Comparison of ENCODE assay signal across 2 cellular contexts in the genomic region with DNA sequence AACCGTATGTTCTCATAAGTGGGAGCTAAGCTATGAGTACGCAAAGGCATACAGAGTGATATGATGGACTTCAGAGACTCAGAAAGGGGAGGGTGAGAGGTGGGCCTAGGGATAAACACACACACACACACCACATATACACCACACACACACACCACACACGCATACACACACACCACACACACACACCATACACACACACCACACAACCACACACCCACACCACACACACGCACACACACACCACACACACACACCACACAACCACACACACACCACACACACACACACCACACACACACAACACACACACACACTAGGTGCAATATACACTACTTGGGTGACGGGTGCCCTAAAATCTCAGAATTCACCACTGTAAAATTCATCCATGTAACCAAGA.
TF ChIP-seq lines count a peak whose summit lies in the region.

No MANE protein-coding gene starts in this region.

TF ChIP-seq in IMR-90, 13 proteins besides CTCF, POLR2A, EP300 and RAD21:
- TF ChIP-seq NFE2L2 (IDR thresholded peaks at IDR 0.05; ENCODE audit: low read depth, low read length) (no peak), SMC3 (IDR thresholded peaks at IDR 0.05; ENCODE audit: low read depth, low read length) (no peak), CHD1 (IDR thresholded peaks at IDR 0.05; ENCODE audit: low read depth, low read length) (no peak), MAFK (IDR thresholded peaks at IDR 0.05; ENCODE audit: low read depth, low read length) (no peak), CEBPB (IDR thresholded peaks at IDR 0.05; ENCODE audit: low read depth, low read length) (no peak), RCOR1 (IDR thresholded peaks at IDR 0.05; ENCODE audit: insufficient replicate concordance, low read length) (no peak), MXI1 (IDR thresholded peaks at IDR 0.05; ENCODE audit: borderline replicate concordance, low read depth, low read length) (no peak), BHLHE40 (IDR thresholded peaks at IDR 0.05; ENCODE audit: low read depth, low read length) (no peak), FOS (IDR thresholded peaks at IDR 0.05; ENCODE audit: low read depth, low read length) (no peak), RFX5 (IDR thresholded peaks at IDR 0.05; ENCODE audit: low read depth, low read length) (no peak), MAZ (IDR thresholded peaks at IDR 0.05; ENCODE audit: borderline replicate concordance, low read depth, low read length) (no peak)
- TF ChIP-seq, protein P1, sequence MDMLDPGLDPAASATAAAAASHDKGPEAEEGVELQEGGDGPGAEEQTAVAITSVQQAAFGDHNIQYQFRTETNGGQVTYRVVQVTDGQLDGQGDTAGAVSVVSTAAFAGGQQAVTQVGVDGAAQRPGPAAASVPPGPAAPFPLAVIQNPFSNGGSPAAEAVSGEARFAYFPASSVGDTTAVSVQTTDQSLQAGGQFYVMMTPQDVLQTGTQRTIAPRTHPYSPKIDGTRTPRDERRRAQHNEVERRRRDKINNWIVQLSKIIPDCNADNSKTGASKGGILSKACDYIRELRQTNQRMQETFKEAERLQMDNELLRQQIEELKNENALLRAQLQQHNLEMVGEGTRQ (IDR thresholded peaks at IDR 0.05; ENCODE audit: low read depth, low read length), result no peak
- TF ChIP-seq, protein P2, sequence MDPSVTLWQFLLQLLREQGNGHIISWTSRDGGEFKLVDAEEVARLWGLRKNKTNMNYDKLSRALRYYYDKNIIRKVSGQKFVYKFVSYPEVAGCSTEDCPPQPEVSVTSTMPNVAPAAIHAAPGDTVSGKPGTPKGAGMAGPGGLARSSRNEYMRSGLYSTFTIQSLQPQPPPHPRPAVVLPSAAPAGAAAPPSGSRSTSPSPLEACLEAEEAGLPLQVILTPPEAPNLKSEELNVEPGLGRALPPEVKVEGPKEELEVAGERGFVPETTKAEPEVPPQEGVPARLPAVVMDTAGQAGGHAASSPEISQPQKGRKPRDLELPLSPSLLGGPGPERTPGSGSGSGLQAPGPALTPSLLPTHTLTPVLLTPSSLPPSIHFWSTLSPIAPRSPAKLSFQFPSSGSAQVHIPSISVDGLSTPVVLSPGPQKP (IDR thresholded peaks at IDR 0.05; ENCODE audit: borderline replicate concordance, low read depth, low read length), result no peak
TF ChIP-seq in IMR-90: peak in this region for 0.

TF ChIP-seq in H1, 55 proteins besides CTCF, POLR2A, EP300 and RAD21:
- TF ChIP-seq FOSL1 (IDR thresholded peaks at IDR 0.05; ENCODE audit: insufficient read depth, low read depth, low read length) (no peak), BCL11A (IDR thresholded peaks at IDR 0.05; ENCODE audit: low read depth in 2 of 2, low read length in 2 of 2) (no peak), SUZ12 (IDR thresholded peaks at IDR 0.05; ENCODE audit: low read length) (no peak), SP4 (IDR thresholded peaks at IDR 0.05; ENCODE audit: low read length) (no peak), POLR2AphosphoS5 (IDR thresholded peaks at IDR 0.05; ENCODE audit: low read depth, low read length) (no peak), RBBP5 (IDR thresholded peaks at IDR 0.05; ENCODE audit: borderline replicate concordance, low read depth, low read length) (no peak), BACH1 (IDR thresholded peaks at IDR 0.05; ENCODE audit: low read length) (no peak), SP2 (IDR thresholded peaks at IDR 0.05; ENCODE audit: low read length) (no peak), SIRT6 (IDR thresholded peaks at IDR 0.05; ENCODE audit: low read length) (no peak), RFX5 (IDR thresholded peaks at IDR 0.05; ENCODE audit: borderline replicate concordance, low read depth, low read length) (no peak), CEBPB (IDR thresholded peaks at IDR 0.05; ENCODE audit: low read depth, low read length) (no peak), CBX8 (IDR thresholded peaks at IDR 0.05; ENCODE audit: borderline replicate concordance, low read depth, low read length) (no peak), TBP (IDR thresholded peaks at IDR 0.05; ENCODE audit: low read depth, low read length) (no peak), CHD1 (IDR thresholded peaks at IDR 0.05; ENCODE audit: low read depth, low read length) (no peak), ZNF274 (IDR thresholded peaks at IDR 0.05; ENCODE audit: borderline replicate concordance, extremely low read depth, low read length) (no peak), RNF2 (IDR thresholded peaks at IDR 0.05; ENCODE audit: borderline replicate concordance, low read depth, low read length, missing control alignments, poor library complexity, severe bottlenecking) (no peak)
- TF ChIP-seq, protein P3, sequence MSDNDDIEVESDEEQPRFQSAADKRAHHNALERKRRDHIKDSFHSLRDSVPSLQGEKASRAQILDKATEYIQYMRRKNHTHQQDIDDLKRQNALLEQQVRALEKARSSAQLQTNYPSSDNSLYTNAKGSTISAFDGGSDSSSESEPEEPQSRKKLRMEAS (IDR thresholded peaks at IDR 0.05), result no peak
